In genomic region chr6:167350322-167350721, GRCh38 we compare ENCODE assay signal across 9 cellular contexts. TPM values are rescaled to one million over a fixed set of nuclear protein-coding genes. Genes with fewer than 3 reads are reported as not detected.
DNase-seq lines count a peak whose midpoint lies in the region; ATAC-seq, FAIRE-seq and TF ChIP-seq lines count a peak whose summit lies in the region.
"Had no signal": no experiment of that assay in that cellular context is flagged by ENCODE, and none has a peak within 500 bp of the region (broad histone marks: within the 10 kb centered on the region; RNA-seq: fewer than 3 reads in every experiment).

No MANE protein-coding gene starts in this region.

- peak; percentile 58 for DNase-seq in NCI-H1105 treated with DMSO at 0.1 percent for 48 hours (lab: John Stamatoyannopoulos, UW)
- no peak for DNase-seq in NCI-H1105 (lab: John Stamatoyannopoulos, UW)
- DNase-seq in kidney = peak; percentile 63
- DNase-seq in stimulated activated naive CD8-positive, alpha-beta T cell treated with anti-CD3 and anti-CD28 coated beads, Interleukin-15, Interleukin-2, amounts not matched to agents 100 U/mL and 50 U/mL, for 24 hours = peak; percentile 17
- no peak for DNase-seq in brain microvascular endothelial cell
- no peak for DNase-seq in NCI-H2196 treated with DMSO at 0.1 percent for 48 hours (lab: John Stamatoyannopoulos, UW; ENCODE audit: unreplicated experiment)
- DNase-seq in ACHN = no peak

- H3K27me3 ChIP-seq in brain microvascular endothelial cell (replicated peaks) = peaks cover 5% of the 10 kb centered on the region

- H3K27ac Mint-ChIP-seq in activated T-helper 17 cell treated with anti-CD3 and anti-CD28 coated beads, Interleukin-2, amount 50 U/mL, for 72 hours = peak overlapping the region; percentile 94

- H3K36me3 ChIP-seq in kidney (ENCODE audit: control insufficient read depth in 1 of 2, insufficient read depth in 2 of 2, low read length in 2 of 2) (no peaks in the 10 kb centered on the region), brain microvascular endothelial cell (replicated peaks) (no peaks in the 10 kb centered on the region)

- peaks cover 8% of the 10 kb centered on the region for H3K27me3 Mint-ChIP-seq in activated T-helper 17 cell treated with anti-CD3 and anti-CD28 coated beads, Interleukin-2, amount 50 U/mL, for 72 hours

- FAIRE-seq in kidney (lab: Jason Lieb, UNC) = no peak
- FAIRE-seq: A204.1 had no signal

- no peak for ATAC-seq in activated T-helper 17 cell treated with anti-CD3 and anti-CD28 coated beads, Interleukin-2, amount 50 U/mL, for 72 hours (replicated peaks)
- no peak for ATAC-seq in stimulated activated naive CD8-positive, alpha-beta T cell treated with anti-CD3 and anti-CD28 coated beads, Interleukin-15, Interleukin-2, amounts not matched to agents 100 U/mL and 50 U/mL, for 24 hours

- H3K27ac ChIP-seq in kidney (ENCODE audit: low read depth in 2 of 2, low read length in 2 of 2) = no peak overlapping the region
- H3K27ac ChIP-seq in brain microvascular endothelial cell = no peak overlapping the region

- in situ Hi-C loops in brain microvascular endothelial cell (cut with HindIII; ENCODE audit: low pct_ligation_motif_present, low sequenced_read_pairs) = no loop called here
- in situ Hi-C loops in ACHN (cut with HindIII; ENCODE audit: low pct_ligation_motif_present, low pct_unique_long_range_greater_than_20kb, low sequenced_read_pairs) = no loop called here

- H3K9ac ChIP-seq in kidney (ENCODE audit: low read length in 2 of 2) = peak overlapping the region in 1 of 2 donors; percentile 21

- H3K9me3 Mint-ChIP-seq in activated T-helper 17 cell treated with anti-CD3 and anti-CD28 coated beads, Interleukin-2, amount 50 U/mL, for 72 hours = no peaks in the 10 kb centered on the region

- H3K4me1 Mint-ChIP-seq in activated T-helper 17 cell treated with anti-CD3 and anti-CD28 coated beads, Interleukin-2, amount 50 U/mL, for 72 hours = peaks cover 17% of the 10 kb centered on the region

- peak overlapping the region in 1 of 2 donors; percentile 57 for H3K4me3 ChIP-seq in kidney (ENCODE audit: low read length in 2 of 2)
- no peak overlapping the region for H3K4me3 ChIP-seq in brain microvascular endothelial cell (ENCODE audit: low read depth, low read length)

- peaks cover 7% of the 10 kb centered on the region for H3K36me3 Mint-ChIP-seq in activated T-helper 17 cell treated with anti-CD3 and anti-CD28 coated beads, Interleukin-2, amount 50 U/mL, for 72 hours (ENCODE audit: low read depth)

- TF ChIP-seq CTCF in kidney (IDR thresholded peaks at IDR 0.05; ENCODE audit: borderline replicate concordance, extremely low read depth, insufficient read depth) (no peak), brain microvascular endothelial cell (IDR thresholded peaks at IDR 0.05; ENCODE audit: low read depth, low read length, missing control alignments) (no peak)

- peaks cover 0 to 7% of the 10 kb centered on the region in 2 donors for H3K4me1 ChIP-seq in kidney (ENCODE audit: control insufficient read depth in 1 of 2, insufficient read depth in 1 of 2, low read depth in 1 of 2, low read length in 2 of 2)

- H3K4me3 Mint-ChIP-seq in activated T-helper 17 cell treated with anti-CD3 and anti-CD28 coated beads, Interleukin-2, amount 50 U/mL, for 72 hours = peak overlapping the region; percentile 85

- H3K9me3 ChIP-seq in kidney (ENCODE audit: control insufficient read depth in 1 of 2, low read length in 2 of 2) = peaks cover 0 to 4% of the 10 kb centered on the region in 2 donors

- intact Hi-C loops in kidney (cut with DNase I) = no loop called here

RNA-seq across cellular contexts. Expression of gene TTLL2, which starts 25.4 kb away (rescaled TPM):
- total RNA-seq in activated T-helper 17 cell treated with anti-CD3 and anti-CD28 coated beads, Interleukin-2, amount 50 U/mL, for 72 hours = not detected
- not detected for total RNA-seq in kidney
- not detected for polyA plus RNA-seq in kidney (ENCODE audit: insufficient read depth, low read depth, low replicate concordance)

RNA-seq across cellular contexts. Expression of gene UNC93A, which starts 59.2 kb away (rescaled TPM):
- not detected for total RNA-seq in activated T-helper 17 cell treated with anti-CD3 and anti-CD28 coated beads, Interleukin-2, amount 50 U/mL, for 72 hours
- total RNA-seq in kidney = not detected
- 0.56 TPM for polyA plus RNA-seq in kidney (ENCODE audit: insufficient read depth, low read depth, low replicate concordance)

Comparison
In these comparisons a context has a peak if more than half of its experiments do, and no peak if none do; other contexts are left out.
1. DNase-seq: peak in NCI-H1105 treated with DMSO at 0.1 percent for 48 hours (single experiment), kidney (single experiment) and stimulated activated naive CD8-positive, alpha-beta T cell treated with anti-CD3 and anti-CD28 coated beads, Interleukin-15, Interleukin-2, amounts not matched to agents 100 U/mL and 50 U/mL, for 24 hours (single experiment); none in NCI-H1105 (single experiment), brain microvascular endothelial cell (single experiment), NCI-H2196 treated with DMSO at 0.1 percent for 48 hours (single experiment) and ACHN (single experiment).